ENCODE assay signal across 13 cellular contexts in the genomic region with DNA sequence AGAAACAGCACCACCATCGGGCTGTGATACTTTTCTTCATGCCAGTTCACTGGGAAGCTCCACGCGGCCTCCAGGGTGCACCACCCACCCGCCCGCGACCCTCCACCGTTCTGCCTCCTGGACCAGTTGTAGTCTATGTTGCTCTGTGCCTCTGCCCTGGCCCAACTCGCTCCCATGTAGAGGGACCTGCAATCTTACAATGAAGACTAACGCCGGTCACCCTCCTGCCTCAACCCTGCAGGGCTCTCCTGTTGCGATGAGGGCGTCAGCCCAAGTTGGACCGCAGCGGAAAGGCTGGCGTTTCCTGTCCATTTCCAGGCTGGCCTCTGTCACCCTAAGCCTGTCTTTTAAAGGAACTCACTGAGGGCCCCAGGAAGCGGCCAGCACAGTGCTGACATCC. TPM values are rescaled to one million over a fixed set of nuclear protein-coding genes. Genes with fewer than 3 reads are reported as not detected.
A peak's percentile ranks its signal among the peaks of the same experiment; 100 is the strongest.
DNase-seq lines count a peak whose midpoint lies in the region; ATAC-seq and TF ChIP-seq lines count a peak whose summit lies in the region.
"Had no signal": no experiment of that assay in that cellular context is flagged by ENCODE, and none has a peak within 500 bp of the region (broad histone marks: within the 10 kb centered on the region; RNA-seq: fewer than 3 reads in every experiment).

No MANE protein-coding gene starts in this region.

- H3K4me1 Mint-ChIP-seq in nephron progenitor cell: peaks cover 44% of the 10 kb centered on the region

- H3K4me3 Mint-ChIP-seq in nephron progenitor cell: no peak overlapping the region

- peaks cover 6 to 69% (median 48%) of the 10 kb centered on the region in 12 donors for H3K4me1 ChIP-seq in heart left ventricle
- H3K4me1 ChIP-seq in muscle layer of colon (ENCODE audit: insufficient read depth, low read length): peaks cover 34% of the 10 kb centered on the region
- H3K4me1 ChIP-seq in thoracic aorta (ENCODE audit: control insufficient read depth in 1 of 2, low read depth in 2 of 2): peaks cover 31 to 58% of the 10 kb centered on the region in 2 donors
- no peaks in the 10 kb centered on the region; the same call in 1 of the 2 replicates for H3K4me1 ChIP-seq in PC-9 (replicated peaks; ENCODE audit: insufficient read depth)

- POLR2A ChIA-PET in PC-9 (lab: Charles Lee; ENCODE audit: unreplicated experiment): no interaction called here

- no peaks in the 10 kb centered on the region for H3K27me3 ChIP-seq in heart left ventricle
- no peaks in the 10 kb centered on the region for H3K27me3 ChIP-seq in muscle layer of colon (ENCODE audit: control insufficient read depth in 1 of 2, insufficient read depth in 2 of 2, low read length in 2 of 2)
- no peaks in the 10 kb centered on the region for H3K27me3 ChIP-seq in thoracic aorta (replicated peaks; ENCODE audit: insufficient read depth)
- H3K27me3 ChIP-seq in PC-9 (ENCODE audit: insufficient read depth, low read depth): no peaks in the 10 kb centered on the region
- H3K27me3 ChIP-seq: BLaER1 treated with 17β-estradiol and CSF1 and Interleukin-3, amounts not matched to agents 10 nM and 100 nM had no signal

- no peak overlapping the region for H3K4me3 ChIP-seq in cardiac fibroblast (replicated peaks in 1 of 2; ENCODE audit: low read depth in 2 of 2, low read length in 2 of 2)
- H3K4me3 ChIP-seq in heart left ventricle: peak overlapping the region in 2 of 12 donors; percentile 24 to 25
- H3K4me3 ChIP-seq in muscle layer of colon (ENCODE audit: low read depth in 1 of 2, low read length in 2 of 2): no peak overlapping the region
- H3K4me3 ChIP-seq in thoracic aorta: no peak overlapping the region
- no peak overlapping the region for H3K4me3 ChIP-seq in PC-9
- H3K4me3 ChIP-seq: BLaER1 treated with 17β-estradiol and CSF1 and Interleukin-3, amounts not matched to agents 10 nM and 100 nM had no signal

- peaks cover 16% of the 10 kb centered on the region for H3K36me3 Mint-ChIP-seq in nephron progenitor cell (ENCODE audit: low read depth)

- H4K20me1 ChIP-seq in PC-9 (ENCODE audit: insufficient read depth): no peaks in the 10 kb centered on the region
- H4K20me1 ChIP-seq: BLaER1 treated with 17β-estradiol and CSF1 and Interleukin-3, amounts not matched to agents 10 nM and 100 nM had no signal

- H3K9ac ChIP-seq in muscle layer of colon (ENCODE audit: low read length): no peak overlapping the region

- H3K9me3 Mint-ChIP-seq in nephron progenitor cell: no peaks in the 10 kb centered on the region

- peaks cover 22% of the 10 kb centered on the region for H3K27me3 Mint-ChIP-seq in nephron progenitor cell (ENCODE audit: low read depth, poor library complexity)

- CTCF ChIA-PET in PC-9 (lab: Charles Lee): no interaction called here

- no peaks in the 10 kb centered on the region for H3K9me3 ChIP-seq in heart left ventricle
- no peaks in the 10 kb centered on the region for H3K9me3 ChIP-seq in muscle layer of colon (ENCODE audit: low read length)
- H3K9me3 ChIP-seq in thoracic aorta: no peaks in the 10 kb centered on the region
- no peaks in the 10 kb centered on the region for H3K9me3 ChIP-seq in PC-9 (ENCODE audit: insufficient read depth, low read depth)
- H3K9me3 ChIP-seq: BLaER1 treated with 17β-estradiol and CSF1 and Interleukin-3, amounts not matched to agents 10 nM and 100 nM had no signal

- ATAC-seq in heart left ventricle (peak; percentile 22 to 56 (median 36)), thoracic aorta (ENCODE audit: insufficient number of reproducible peaks, low FRiP score, low read depth) (no peak)

- no TSS peak for BruUV-seq in PC-9 (replicated peaks; lab: Mats Ljungman, UMichigan)

- TF ChIP-seq CTCF in cardiac fibroblast (IDR thresholded peaks at IDR 0.05; ENCODE audit: low read depth, low read length) (no peak), heart left ventricle (IDR thresholded peaks at IDR 0.05) (peak in 1 of 12 donors; percentile 7), thoracic aorta (IDR thresholded peaks at IDR 0.05) (no peak), nephron progenitor cell (IDR thresholded peaks at IDR 0.05) (no peak), PC-9 (conservative IDR thresholded peaks at IDR 0.05) (no peak)

- intact Hi-C loops in heart left ventricle (cut with DNase I): loop anchor here in 6 of 10 donors (10.0 kb wide), 2 partner anchors 72 to 142 kb away; partner anchors contain the start of gene RBM17 (in 2 of the 6)
- intact Hi-C loops in PC-9 (cut with micrococcal nuclease; ENCODE audit: unreplicated experiment): no loop called here

- H3F3A ChIP-seq in PC-9 (ENCODE audit: insufficient read depth, low read depth): no peaks in the 10 kb centered on the region

- no peaks in the 10 kb centered on the region for H3K79me2 ChIP-seq in PC-9 (ENCODE audit: low read depth)

- peaks cover 0 to 18% (median 16%) of the 10 kb centered on the region in 9 donors for H3K36me3 ChIP-seq in heart left ventricle
- H3K36me3 ChIP-seq in muscle layer of colon (ENCODE audit: insufficient read depth, low read length): peaks cover 14% of the 10 kb centered on the region
- peaks cover 7% of the 10 kb centered on the region for H3K36me3 ChIP-seq in thoracic aorta
- no peaks in the 10 kb centered on the region for H3K36me3 ChIP-seq in PC-9 (ENCODE audit: low read depth)

- H3K4me2 ChIP-seq in PC-9: no peak overlapping the region

- H3K27ac ChIP-seq in heart left ventricle (peak overlapping the region; percentile 5 to 98 (median 88)), muscle layer of colon (ENCODE audit: low read depth, low read length) (peak overlapping the region; percentile 12), thoracic aorta (peak overlapping the region; percentile 35 to 99), PC-9 (no peak overlapping the region)

- no peak overlapping the region for H3K27ac Mint-ChIP-seq in nephron progenitor cell

- H2AFZ ChIP-seq in PC-9: no peak overlapping the region

- TF ChIP-seq POLR2A in heart left ventricle (IDR thresholded peaks at IDR 0.05): no peak

- peak; percentile 4 to 19 for DNase-seq in cardiac fibroblast (ENCODE audit: low read depth in 2 of 2)
- DNase-seq in heart left ventricle: peak; percentile 70 to 84 (median 79)
- no peak for DNase-seq in thoracic aorta (ENCODE audit: low spot score)
- no peak for DNase-seq in stimulated activated CD4-positive, alpha-beta T cell treated with anti-CD3 and anti-CD28 coated beads, Interleukin-4, amount 100 ng/mL, for 4 hours
- no peak for DNase-seq in NCI-H1092 (lab: John Stamatoyannopoulos, UW)
- DNase-seq in nephron progenitor cell: no peak
- DNase-seq in PC-9: no peak
- DNase-seq: activated effector memory CD4-positive, alpha-beta T cell treated with Interleukin-2 at 50 U/mL for 16 hours; MV-4-11; NCI-H345; occipital lobe had no signal

- H3K9me2 ChIP-seq in PC-9 (ENCODE audit: insufficient read depth): no peaks in the 10 kb centered on the region

- 48 to 65% (median 56%) methylated on average over 16 of the region's 16 CpGs for WGBS in heart left ventricle, 4 donors

RNA-seq across cellular contexts. Expression of gene IL15RA, which starts 34.9 kb away (rescaled TPM):
- 10 to 100 TPM in 4 of 9 donors, 1 to 10 TPM in 5; 2.2 to 41.1 (median 6.0) TPM for total RNA-seq in heart left ventricle
- polyA plus RNA-seq in heart left ventricle: 10 to 100 TPM in 1 of 2 donors, 1 to 10 TPM in 1; 6.6 to 13.4 TPM
- 10 to 100 TPM; 34.4 to 44.1 TPM for total RNA-seq in thoracic aorta
- total RNA-seq in PC-9 (2021): 15.5 TPM in 2 replicates
- total RNA-seq: occipital lobe had no signal

RNA-seq across cellular contexts. Expression of gene FBH1, which starts 52.4 kb away (rescaled TPM):
- 100 to 1,000 TPM in 2 of 9 donors, 10 to 100 TPM in 7; 57.4 to 111 (median 83.5) TPM for total RNA-seq in heart left ventricle
- 10 to 100 TPM; 59.1 to 84.4 TPM for polyA plus RNA-seq in heart left ventricle
- total RNA-seq in thoracic aorta: 10 to 100 TPM; 93.7 to 94.1 TPM
- 68.0 and 90.9 TPM in 2 replicates for total RNA-seq in PC-9 (2021)

RNA-seq across cellular contexts. Expression of gene ANKRD16, which starts 52.8 kb away (rescaled TPM):
- 1 to 10 TPM; 1.7 to 5.0 (median 2.9) TPM for total RNA-seq in heart left ventricle
- polyA plus RNA-seq in heart left ventricle: 1 to 10 TPM; 2.0 to 2.7 TPM
- 10 to 100 TPM; 10.4 to 15.0 TPM for total RNA-seq in thoracic aorta
- total RNA-seq in PC-9 (2021): 9.8 and 12.2 TPM in 2 replicates

Comparison
In these comparisons a context has a peak if more than half of its experiments do, and no peak if none do; other contexts are left out.
1. DNase-seq: peak in cardiac fibroblast (2 of 2) and heart left ventricle (5 of 5); none in thoracic aorta (single experiment), stimulated activated CD4-positive, alpha-beta T cell treated with anti-CD3 and anti-CD28 coated beads, Interleukin-4, amount 100 ng/mL, for 4 hours (0 of 2), NCI-H1092 (single experiment), nephron progenitor cell (single experiment) and PC-9 (0 of 2).